ENCODE assay signal across 2 cellular contexts in the genomic region with DNA sequence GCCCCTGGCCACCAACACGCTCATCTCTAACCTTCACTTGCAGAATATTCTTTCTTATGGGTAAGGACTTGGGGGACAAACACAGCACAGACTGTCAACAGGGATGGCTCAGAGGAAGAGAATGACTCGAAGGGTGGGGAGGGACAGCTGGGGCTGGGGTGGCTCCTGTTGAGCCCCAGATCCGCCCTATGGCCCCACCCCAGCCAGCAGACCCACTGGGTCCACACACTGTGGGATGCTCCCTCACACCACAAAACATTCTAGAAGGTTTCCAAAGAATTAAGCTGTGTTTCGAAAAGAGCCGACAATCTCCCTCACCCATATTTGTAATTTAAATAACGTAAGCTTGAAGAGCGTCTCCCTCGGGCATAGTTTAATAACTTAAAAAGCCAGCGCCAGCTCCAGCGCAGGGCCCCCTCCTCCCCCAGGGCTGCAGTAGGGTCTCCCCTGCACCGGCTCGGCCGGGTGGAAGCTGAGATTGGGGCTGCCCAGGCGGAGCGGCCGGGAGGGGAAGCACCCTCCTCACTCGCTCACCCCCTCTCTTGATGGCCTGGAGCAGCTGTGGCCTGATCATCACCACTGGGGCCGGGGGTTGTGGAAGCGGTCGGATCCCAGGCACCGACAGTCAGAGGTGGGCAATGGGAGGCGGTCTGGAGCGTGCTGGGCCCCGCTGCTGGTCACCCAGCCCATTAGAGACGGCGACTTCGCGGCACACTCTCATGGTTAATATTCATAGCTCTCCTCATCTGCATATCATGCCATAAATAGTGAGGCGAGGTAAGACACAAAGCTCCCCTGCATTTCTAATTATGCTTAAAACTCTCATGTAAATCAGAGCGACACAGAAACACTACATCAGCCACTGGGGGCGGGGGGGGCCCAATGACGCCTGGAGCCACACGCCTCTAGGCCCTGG.
TF ChIP-seq lines count a peak whose summit lies in the region.

No MANE protein-coding gene starts in this region.

TF ChIP-seq in IMR-90, 13 proteins besides CTCF, POLR2A, EP300 and RAD21:
- TF ChIP-seq CHD1 (IDR thresholded peaks at IDR 0.05; ENCODE audit: low read depth, low read length) = no peak
- no peak for TF ChIP-seq MAFK (IDR thresholded peaks at IDR 0.05; ENCODE audit: low read depth, low read length)

TF ChIP-seq in neural cell, 6 proteins besides CTCF, POLR2A, EP300 and RAD21:
- TF ChIP-seq TAF1 (IDR thresholded peaks at IDR 0.05; ENCODE audit: low read depth) (no peak), MXI1 (conservative IDR thresholded peaks at IDR 0.05; ENCODE audit: poor library complexity, severe bottlenecking) (no peak), POLR2AphosphoS5 (IDR thresholded peaks at IDR 0.05) (no peak), SMC3 (conservative IDR thresholded peaks at IDR 0.05; ENCODE audit: poor library complexity) (no peak), REST (IDR thresholded peaks at IDR 0.05; ENCODE audit: borderline replicate concordance) (no peak), EZH2 (IDR thresholded peaks at IDR 0.05; ENCODE audit: borderline replicate concordance, insufficient read depth, low read length, poor library complexity, severe bottlenecking) (no peak)
TF ChIP-seq in neural cell: peak in this region for 0.
